Comparison of ENCODE assay signal across 9 cellular contexts in genomic region chr10:80472234-80473095, GRCh38. TPM values are rescaled to one million over a fixed set of nuclear protein-coding genes. Genes with fewer than 3 reads are reported as not detected.
DNase-seq lines count a peak whose midpoint lies in the region; ATAC-seq and TF ChIP-seq lines count a peak whose summit lies in the region.
"Had no signal": no experiment of that assay in that cellular context is flagged by ENCODE, and none has a peak within 500 bp of the region (broad histone marks: within the 10 kb centered on the region; RNA-seq: fewer than 3 reads in every experiment).

No MANE protein-coding gene starts in this region.

- TF ChIP-seq CTCF in AG04450 (IDR thresholded peaks at IDR 0.05; ENCODE audit: low read depth, low read length), result no peak

- POLR2A ChIA-PET in AG04450 (lab: Yijun Ruan, JAX), result interaction anchor here (0.6 to 1.6 kb wide), 3 partner anchors 14 to 33 kb away, joined by 3 to 6 read pairs (median 4); no protein-coding TSS in a partner anchor
- POLR2A ChIA-PET in activated CD4-positive, alpha-beta memory T cell treated with anti-CD3 and anti-CD28 coated beads for 36 hours (lab: Charles Lee), result interaction anchor here (0.7 to 3.4 kb wide), 11 partner anchors 9 to 29 kb away, joined by 3 to 21 read pairs (median 5); no protein-coding TSS in a partner anchor

- H3K4me3 ChIP-seq in AG04450 (ENCODE audit: low read depth, low read length), result no peak overlapping the region

- peak overlapping the region; percentile 99 for H3K27ac Mint-ChIP-seq in activated CD4-positive, alpha-beta memory T cell treated with anti-CD3 and anti-CD28 coated beads for 36 hours

- no peaks in the 10 kb centered on the region for H3K27me3 Mint-ChIP-seq in activated CD4-positive, alpha-beta memory T cell treated with anti-CD3 and anti-CD28 coated beads for 36 hours

- peaks cover 88% of the 10 kb centered on the region for H3K4me1 Mint-ChIP-seq in activated CD4-positive, alpha-beta memory T cell treated with anti-CD3 and anti-CD28 coated beads for 36 hours (ENCODE audit: low read depth)

- peak overlapping the region; percentile 84 for H3K27ac ChIP-seq in AG04450 (ENCODE audit: low read depth, low read length)
- H3K27ac ChIP-seq: HL-60 had no signal

- peaks cover 21% of the 10 kb centered on the region for H3K36me3 Mint-ChIP-seq in activated CD4-positive, alpha-beta memory T cell treated with anti-CD3 and anti-CD28 coated beads for 36 hours

- peak overlapping the region; percentile 27 for H3K4me3 Mint-ChIP-seq in activated CD4-positive, alpha-beta memory T cell treated with anti-CD3 and anti-CD28 coated beads for 36 hours

- intact Hi-C loops in activated CD4-positive, alpha-beta memory T cell treated with anti-CD3 and anti-CD28 coated beads for 36 hours (cut with micrococcal nuclease), result loop anchor here (1.0 to 5.0 kb wide), 3 partner anchors 13 to 270 kb away; no protein-coding TSS in a partner anchor

- CTCF ChIA-PET in AG04450 (lab: Charles Lee), result interaction anchor here (1.1 to 4.1 kb wide), 2 partner anchors 31 to 33 kb away, joined by 4 to 27 read pairs; no protein-coding TSS in a partner anchor
- CTCF ChIA-PET in activated CD4-positive, alpha-beta memory T cell treated with anti-CD3 and anti-CD28 coated beads for 36 hours (lab: Charles Lee), result interaction anchor here (0.6 to 36.2 kb wide), 11 partner anchors 9 to 94 kb away, joined by 3 to 1168 read pairs (median 3); no protein-coding TSS in a partner anchor

- H3K9me3 ChIP-seq in AG04450 (ENCODE audit: control insufficient read depth, insufficient read depth, low read length), result peaks cover 6% of the 10 kb centered on the region

- DNase-seq in AG04450 (ENCODE audit: low read depth, low spot score) (peak; percentile 49), hepatic stellate cell (ENCODE audit: low spot score) (peak; percentile 74), NOMO-1 treated with dmso at 0.1 percent for 144 hours (lab: John Stamatoyannopoulos, UW; ENCODE audit: unreplicated experiment) (no peak), NCI-H2171 treated with DMSO at 0.1 percent for 48 hours (lab: John Stamatoyannopoulos, UW) (no peak), NCI-H446 treated with DMSO at 0.1 percent for 48 hours (lab: John Stamatoyannopoulos, UW) (no peak)
- peak; percentile 70 for DNase-seq in activated CD4-positive, alpha-beta memory T cell treated with anti-CD3 and anti-CD28 coated beads for 36 hours

- H3K9me3 Mint-ChIP-seq in activated CD4-positive, alpha-beta memory T cell treated with anti-CD3 and anti-CD28 coated beads for 36 hours, result no peaks in the 10 kb centered on the region

- no peaks in the 10 kb centered on the region for H3K27me3 ChIP-seq in AG04450 (ENCODE audit: control insufficient read depth, insufficient read depth, low read length)

- ATAC-seq in GM18867 (IDR thresholded peaks at IDR 0.05; ENCODE audit: unreplicated experiment) (peak; percentile 89), HG03039 (IDR thresholded peaks at IDR 0.05; ENCODE audit: unreplicated experiment) (peak; percentile 90)

RNA-seq across cellular contexts. Expression of gene TSPAN14, which starts 18.4 kb away (rescaled TPM):
- 27.3 and 32.5 TPM in 2 replicates for polyA plus RNA-seq in AG04450 (2011; rRNA removed)
- 24.3 and 32.1 TPM in 2 replicates for polyA minus RNA-seq in AG04450 (2011; rRNA and poly(A)+ RNA removed)
- 10 to 100 TPM; 48.9 to 51.8 TPM for total RNA-seq in activated CD4-positive, alpha-beta memory T cell treated with anti-CD3 and anti-CD28 coated beads for 36 hours

Comparison
In these comparisons a context has a peak if more than half of its experiments do, and no peak if none do; other contexts are left out.
1. DNase-seq: peak in AG04450 (single experiment), activated CD4-positive, alpha-beta memory T cell treated with anti-CD3 and anti-CD28 coated beads for 36 hours (single experiment) and hepatic stellate cell (single experiment); none in NOMO-1 treated with dmso at 0.1 percent for 144 hours (single experiment), NCI-H2171 treated with DMSO at 0.1 percent for 48 hours (single experiment) and NCI-H446 treated with DMSO at 0.1 percent for 48 hours (single experiment).